In the genomic region with DNA sequence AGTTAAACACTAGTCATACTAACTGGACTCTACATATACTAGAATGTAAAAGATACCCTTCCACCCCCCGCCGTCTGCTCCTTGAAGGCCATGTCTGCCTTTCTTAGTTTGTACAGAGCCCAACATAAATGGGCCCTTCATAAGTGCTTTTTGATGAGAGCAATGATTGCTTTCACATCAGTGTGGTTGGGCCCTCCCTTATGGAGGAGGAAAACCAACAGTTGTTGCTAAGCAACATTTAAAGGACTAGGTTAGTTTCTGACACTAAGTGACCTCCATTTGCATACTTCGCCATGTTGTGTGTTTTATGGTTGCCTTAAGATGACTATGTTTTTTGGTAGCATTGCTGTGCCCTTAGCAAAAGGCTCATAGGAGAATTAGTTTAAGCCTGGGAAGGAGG, we compare ENCODE assay signal across 1 cellular context.
TF ChIP-seq lines count a peak whose summit lies in the region.

No MANE protein-coding gene starts in this region.

TF ChIP-seq in IMR-90, 13 proteins besides CTCF, POLR2A, EP300 and RAD21:
- TF ChIP-seq BHLHE40 (IDR thresholded peaks at IDR 0.05; ENCODE audit: low read depth, low read length), result no peak
- TF ChIP-seq, protein P1, sequence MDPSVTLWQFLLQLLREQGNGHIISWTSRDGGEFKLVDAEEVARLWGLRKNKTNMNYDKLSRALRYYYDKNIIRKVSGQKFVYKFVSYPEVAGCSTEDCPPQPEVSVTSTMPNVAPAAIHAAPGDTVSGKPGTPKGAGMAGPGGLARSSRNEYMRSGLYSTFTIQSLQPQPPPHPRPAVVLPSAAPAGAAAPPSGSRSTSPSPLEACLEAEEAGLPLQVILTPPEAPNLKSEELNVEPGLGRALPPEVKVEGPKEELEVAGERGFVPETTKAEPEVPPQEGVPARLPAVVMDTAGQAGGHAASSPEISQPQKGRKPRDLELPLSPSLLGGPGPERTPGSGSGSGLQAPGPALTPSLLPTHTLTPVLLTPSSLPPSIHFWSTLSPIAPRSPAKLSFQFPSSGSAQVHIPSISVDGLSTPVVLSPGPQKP (IDR thresholded peaks at IDR 0.05; ENCODE audit: borderline replicate concordance, low read depth, low read length), result no peak
- no peak for TF ChIP-seq MXI1 (IDR thresholded peaks at IDR 0.05; ENCODE audit: borderline replicate concordance, low read depth, low read length)
- no peak for TF ChIP-seq RCOR1 (IDR thresholded peaks at IDR 0.05; ENCODE audit: insufficient replicate concordance, low read length)
- TF ChIP-seq NFE2L2 (IDR thresholded peaks at IDR 0.05; ENCODE audit: low read depth, low read length), result no peak
- no peak for TF ChIP-seq CHD1 (IDR thresholded peaks at IDR 0.05; ENCODE audit: low read depth, low read length)
- TF ChIP-seq, protein P2, sequence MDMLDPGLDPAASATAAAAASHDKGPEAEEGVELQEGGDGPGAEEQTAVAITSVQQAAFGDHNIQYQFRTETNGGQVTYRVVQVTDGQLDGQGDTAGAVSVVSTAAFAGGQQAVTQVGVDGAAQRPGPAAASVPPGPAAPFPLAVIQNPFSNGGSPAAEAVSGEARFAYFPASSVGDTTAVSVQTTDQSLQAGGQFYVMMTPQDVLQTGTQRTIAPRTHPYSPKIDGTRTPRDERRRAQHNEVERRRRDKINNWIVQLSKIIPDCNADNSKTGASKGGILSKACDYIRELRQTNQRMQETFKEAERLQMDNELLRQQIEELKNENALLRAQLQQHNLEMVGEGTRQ (IDR thresholded peaks at IDR 0.05; ENCODE audit: low read depth, low read length), result no peak
- TF ChIP-seq RFX5 (IDR thresholded peaks at IDR 0.05; ENCODE audit: low read depth, low read length), result no peak
- no peak for TF ChIP-seq MAZ (IDR thresholded peaks at IDR 0.05; ENCODE audit: borderline replicate concordance, low read depth, low read length)
- no peak for TF ChIP-seq CEBPB (IDR thresholded peaks at IDR 0.05; ENCODE audit: low read depth, low read length)
- TF ChIP-seq FOS (IDR thresholded peaks at IDR 0.05; ENCODE audit: low read depth, low read length), result no peak
- no peak for TF ChIP-seq SMC3 (IDR thresholded peaks at IDR 0.05; ENCODE audit: low read depth, low read length)
- TF ChIP-seq MAFK (IDR thresholded peaks at IDR 0.05; ENCODE audit: low read depth, low read length), result no peak
